1 cellular context compared by ENCODE assay signal in genomic region chr15:74988007-74988800, GRCh38.
TF ChIP-seq lines count a peak whose summit lies in the region.

No MANE protein-coding gene starts in this region.

TF ChIP-seq in K562, 482 proteins besides CTCF, POLR2A, EP300 and RAD21 (continued from another document):
- TF ChIP-seq AFF1 (IDR thresholded peaks at IDR 0.05; ENCODE audit: low read depth in 1 of 2, partially characterized antibody in 2 of 2) (peak in 1 of 2 experiments; percentile 81), REST (CRISPR knock-in tag; IDR thresholded peaks at IDR 0.05; ENCODE audit: low read depth) (peak; percentile 95), HNRNPUL1 (IDR thresholded peaks at IDR 0.05; ENCODE audit: low read length) (no peak), TFAP4 (CRISPR knock-in tag; IDR thresholded peaks at IDR 0.05; ENCODE audit: borderline replicate concordance) (peak; percentile 98), ZNF197 (CRISPR knock-in tag; IDR thresholded peaks at IDR 0.05; ENCODE audit: low read depth) (0 out of 2 replicates have a peak, but pooled peaks have one; percentile 28), ILF3 (IDR thresholded peaks at IDR 0.05; ENCODE audit: borderline replicate concordance) (no peak), CTBP1 (IDR thresholded peaks at IDR 0.05; ENCODE audit: borderline replicate concordance) (peak; percentile 24; the same call in 1 of the 2 replicates), BHLHE40 (IDR thresholded peaks at IDR 0.05; ENCODE audit: low read length) (peak; percentile 42; the same call in 1 of the 2 replicates), ZNF232 (CRISPR knock-in tag; IDR thresholded peaks at IDR 0.05) (no peak), ZNF75A (CRISPR knock-in tag; IDR thresholded peaks at IDR 0.05) (no peak), RCOR1 (IDR thresholded peaks at IDR 0.05; ENCODE audit: borderline replicate concordance in 1 of 2, low read depth in 2 of 2, low read length in 2 of 2) (peak in 1 of 2 experiments; percentile 46; a peak in 1 of 4 replicates), KHSRP (IDR thresholded peaks at IDR 0.05) (no peak), CUX1 (CRISPR knock-in tag; IDR thresholded peaks at IDR 0.05) (no peak), YBX1 (IDR thresholded peaks at IDR 0.05) (no peak), TCF3 (CRISPR knock-in tag; IDR thresholded peaks at IDR 0.05) (0 out of 2 replicates have a peak, but pooled peaks have one; percentile 32), ZNF311 (CRISPR knock-in tag; IDR thresholded peaks at IDR 0.05) (no peak), ZNF780A (CRISPR knock-in tag; IDR thresholded peaks at IDR 0.05) (no peak), ZNF239 (CRISPR knock-in tag; IDR thresholded peaks at IDR 0.05) (no peak), HDAC2 (IDR thresholded peaks at IDR 0.05) (0 out of 2 replicates have a peak, but pooled peaks have one; percentile 41), ZNF121 (CRISPR knock-in tag; conservative IDR thresholded peaks at IDR 0.05) (0 out of 2 replicates have a peak, but pooled peaks have one; percentile 3), ARID4B (CRISPR knock-in tag; IDR thresholded peaks at IDR 0.05) (peak; percentile 96), DACH1 (IDR thresholded peaks at IDR 0.05; ENCODE audit: partially characterized antibody) (peak; percentile 86), KLF1 (tag; IDR thresholded peaks at IDR 0.05) (no peak), SNIP1 (IDR thresholded peaks at IDR 0.05; ENCODE audit: low read depth) (no peak), VEZF1 (CRISPR knock-in tag; IDR thresholded peaks at IDR 0.05) (peak; percentile 70), BRF2 (IDR thresholded peaks at IDR 0.05; ENCODE audit: borderline replicate concordance, insufficient read depth, insufficient read length) (no peak), YY1 (IDR thresholded peaks at IDR 0.05; ENCODE audit: borderline replicate concordance in 1 of 3, control insufficient read depth in 1 of 3, extremely low read depth in 1 of 3, insufficient read depth in 3 of 3, insufficient read length in 1 of 3, insufficient replicate concordance in 2 of 3, low read depth in 1 of 3, low read length in 2 of 3) (peak in 2 of 3 experiments; percentile 62 to 82), CGGBP1 (CRISPR knock-in tag; IDR thresholded peaks at IDR 0.05) (no peak), ZNF133 (CRISPR knock-in tag; IDR thresholded peaks at IDR 0.05) (no peak)
